Comparison of ENCODE assay signal across 26 cellular contexts in genomic region chr1:115797491-115797890, GRCh38. TPM values are rescaled to one million over a fixed set of nuclear protein-coding genes. Genes with fewer than 3 reads are reported as not detected.
"Had no signal": no experiment of that assay in that cellular context is flagged by ENCODE, and none has a peak within 500 bp of the region (broad histone marks: within the 10 kb centered on the region; RNA-seq: fewer than 3 reads in every experiment).

No MANE protein-coding gene starts in this region.

- H3K36me3 Mint-ChIP-seq: activated CD8-positive, alpha-beta memory T cell treated with anti-CD3 and anti-CD28 coated beads, Interleukin-2, amount 10 ng/mL, durations not matched to agents 7 days and 5 days; activated naive CD8-positive, alpha-beta T cell; brain; T-cell had no signal

- H3K4me3 ChIP-seq: SK-N-MC had no signal

- H3K4me1 Mint-ChIP-seq: activated CD8-positive, alpha-beta memory T cell treated with anti-CD3 and anti-CD28 coated beads, Interleukin-2, amount 10 ng/mL, durations not matched to agents 7 days and 5 days; activated T-helper 17 cell treated with anti-CD3 and anti-CD28 coated beads, Interleukin-2, amount 50 U/mL, for 72 hours; central memory CD8-positive, alpha-beta T cell; T-cell had no signal

- H3K9me3 Mint-ChIP-seq: activated naive CD4-positive, alpha-beta T cell treated with anti-CD3 and anti-CD28 coated beads for 36 hours; activated T-cell treated with anti-CD3 and anti-CD28 coated beads, Interleukin-2, amount 50 U/mL, for 4 hours; activated T-helper 17 cell treated with anti-CD3 and anti-CD28 coated beads, Interleukin-2, amount 50 U/mL, for 72 hours; brain; central memory CD8-positive, alpha-beta T cell; T-cell had no signal

- DNase-seq: activated CD4-positive, alpha-beta T cell treated with anti-CD3 and anti-CD28 coated beads for 48 hours; activated CD4-positive, alpha-beta T cell treated with anti-CD3 and anti-CD28 coated beads, Interleukin-2, amount 50 U/mL, for 48 hours; activated CD8-positive, alpha-beta memory T cell treated with anti-CD3 and anti-CD28 coated beads, Interleukin-2, amount 10 ng/mL, durations not matched to agents 7 days and 5 days; activated gamma-delta T cell; activated naive CD4-positive, alpha-beta T cell treated with anti-CD3 and anti-CD28 coated beads for 36 hours; activated T-cell treated with anti-CD3 and anti-CD28 coated beads, Interleukin-2, amount 50 U/mL, for 4 hours; amygdala; Kasumi-1; KBM-7; NCI-H146; NCI-H187 treated with DMSO at 0.1 percent for 48 hours; NCI-H2081 treated with DMSO at 0.1 percent for 48 hours; NCI-H226; RPMI8226; T-cell; T-helper 2 cell; T1000 had no signal

- H3K27ac Mint-ChIP-seq: activated CD8-positive, alpha-beta memory T cell treated with anti-CD3 and anti-CD28 coated beads, Interleukin-2, amount 10 ng/mL, durations not matched to agents 7 days and 5 days; activated naive CD4-positive, alpha-beta T cell treated with anti-CD3 and anti-CD28 coated beads for 36 hours; activated naive CD8-positive, alpha-beta T cell; activated T-helper 17 cell treated with anti-CD3 and anti-CD28 coated beads, Interleukin-2, amount 50 U/mL, for 72 hours; T-cell had no signal

- ATAC-seq: activated CD8-positive, alpha-beta memory T cell treated with anti-CD3 and anti-CD28 coated beads, Interleukin-2, amount 10 ng/mL, durations not matched to agents 7 days and 5 days; activated T-cell treated with anti-CD3 and anti-CD28 coated beads, Interleukin-2, amount 50 U/mL, for 4 hours; activated T-helper 17 cell treated with anti-CD3 and anti-CD28 coated beads, Interleukin-2, amount 50 U/mL, for 72 hours; Right ventricle myocardium inferior; T-cell had no signal

- H3K4me3 Mint-ChIP-seq: activated CD8-positive, alpha-beta memory T cell treated with anti-CD3 and anti-CD28 coated beads, Interleukin-2, amount 10 ng/mL, durations not matched to agents 7 days and 5 days; activated naive CD4-positive, alpha-beta T cell treated with anti-CD3 and anti-CD28 coated beads for 36 hours; activated naive CD8-positive, alpha-beta T cell; activated T-cell treated with anti-CD3 and anti-CD28 coated beads, Interleukin-2, amount 50 U/mL, for 4 hours; activated T-helper 17 cell treated with anti-CD3 and anti-CD28 coated beads, Interleukin-2, amount 50 U/mL, for 72 hours; central memory CD8-positive, alpha-beta T cell; T-cell had no signal

- H3K27ac ChIP-seq: SK-N-MC, VCaP had no signal

RNA-seq across cellular contexts. Expression of gene CASQ2, which starts 29.0 kb away (rescaled TPM):
- total RNA-seq: activated CD8-positive, alpha-beta memory T cell treated with anti-CD3 and anti-CD28 coated beads, Interleukin-2, amount 10 ng/mL, durations not matched to agents 7 days and 5 days; activated naive CD4-positive, alpha-beta T cell treated with anti-CD3 and anti-CD28 coated beads for 36 hours; activated T-cell treated with anti-CD3 and anti-CD28 coated beads, Interleukin-2, amount 50 U/mL, for 4 hours; activated T-helper 17 cell treated with anti-CD3 and anti-CD28 coated beads, Interleukin-2, amount 50 U/mL, for 72 hours; NCI-H460; OCI-LY7; T-cell had no signal

RNA-seq across cellular contexts. Expression of gene NHLH2, which starts 43.4 kb away (rescaled TPM):
- total RNA-seq: activated CD8-positive, alpha-beta memory T cell treated with anti-CD3 and anti-CD28 coated beads, Interleukin-2, amount 10 ng/mL, durations not matched to agents 7 days and 5 days; activated naive CD4-positive, alpha-beta T cell treated with anti-CD3 and anti-CD28 coated beads for 36 hours; activated T-cell treated with anti-CD3 and anti-CD28 coated beads, Interleukin-2, amount 50 U/mL, for 4 hours; activated T-helper 17 cell treated with anti-CD3 and anti-CD28 coated beads, Interleukin-2, amount 50 U/mL, for 72 hours; OCI-LY7; Right ventricle myocardium inferior; T-cell had no signal
